Comparison of ENCODE assay signal across 1 cellular context in genomic region chr17:39927101-39927927, GRCh38.
TF ChIP-seq lines count a peak whose summit lies in the region.

A gene with protein sequence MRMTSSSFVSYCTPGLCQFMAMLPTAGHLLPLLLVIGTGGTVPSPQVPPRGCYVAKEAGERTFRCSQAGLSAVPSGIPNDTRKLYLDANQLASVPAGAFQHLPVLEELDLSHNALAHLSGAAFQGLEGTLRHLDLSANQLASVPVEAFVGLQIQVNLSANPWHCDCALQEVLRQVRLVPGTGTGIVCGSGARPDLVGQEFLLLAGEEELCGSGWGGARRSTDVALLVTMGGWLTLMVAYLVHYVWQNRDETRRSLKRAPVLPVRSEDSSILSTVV (plus strand): TSS chr17:39927732. CDS start chr17:39941524, 13,792 bp downstream.
Gene ORMDL3, minus strand, starts transcription at chr17:39927601. Its CDS starts 3,398 bp downstream, at chr17:39924203.

TF ChIP-seq in HepG2, 621 proteins besides CTCF, POLR2A, EP300 and RAD21 (continued from another document and continues in another):
- TF ChIP-seq CERS6 (CRISPR knock-in tag; IDR thresholded peaks at IDR 0.05): no peak
- peak; percentile 25; the same call in 1 of the 2 replicates for TF ChIP-seq ZNF138 (CRISPR knock-in tag; IDR thresholded peaks at IDR 0.05; ENCODE audit: low read depth)
- no peak; the same call in 1 of the 2 replicates for TF ChIP-seq ZNF101 (CRISPR knock-in tag; IDR thresholded peaks at IDR 0.05; ENCODE audit: borderline replicate concordance, low read depth)
- TF ChIP-seq, protein P1, sequence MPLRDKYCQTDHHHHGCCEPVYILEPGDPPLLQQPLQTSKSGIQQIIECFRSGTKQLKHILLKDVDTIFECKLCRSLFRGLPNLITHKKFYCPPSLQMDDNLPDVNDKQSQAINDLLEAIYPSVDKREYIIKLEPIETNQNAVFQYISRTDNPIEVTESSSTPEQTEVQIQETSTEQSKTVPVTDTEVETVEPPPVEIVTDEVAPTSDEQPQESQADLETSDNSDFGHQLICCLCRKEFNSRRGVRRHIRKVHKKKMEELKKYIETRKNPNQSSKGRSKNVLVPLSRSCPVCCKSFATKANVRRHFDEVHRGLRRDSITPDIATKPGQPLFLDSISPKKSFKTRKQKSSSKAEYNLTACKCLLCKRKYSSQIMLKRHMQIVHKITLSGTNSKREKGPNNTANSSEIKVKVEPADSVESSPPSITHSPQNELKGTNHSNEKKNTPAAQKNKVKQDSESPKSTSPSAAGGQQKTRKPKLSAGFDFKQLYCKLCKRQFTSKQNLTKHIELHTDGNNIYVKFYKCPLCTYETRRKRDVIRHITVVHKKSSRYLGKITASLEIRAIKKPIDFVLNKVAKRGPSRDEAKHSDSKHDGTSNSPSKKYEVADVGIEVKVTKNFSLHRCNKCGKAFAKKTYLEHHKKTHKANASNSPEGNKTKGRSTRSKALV (CRISPR knock-in tag; IDR thresholded peaks at IDR 0.05): no peak; the same call in 1 of the 2 replicates
- TF ChIP-seq MTF1 (CRISPR knock-in tag; IDR thresholded peaks at IDR 0.05): 0 out of 2 replicates have a peak, but pooled peaks have one; percentile 13
- TF ChIP-seq ZBTB2 (CRISPR knock-in tag; IDR thresholded peaks at IDR 0.05; ENCODE audit: low read depth): peak; percentile 96
- TF ChIP-seq, protein P2, sequence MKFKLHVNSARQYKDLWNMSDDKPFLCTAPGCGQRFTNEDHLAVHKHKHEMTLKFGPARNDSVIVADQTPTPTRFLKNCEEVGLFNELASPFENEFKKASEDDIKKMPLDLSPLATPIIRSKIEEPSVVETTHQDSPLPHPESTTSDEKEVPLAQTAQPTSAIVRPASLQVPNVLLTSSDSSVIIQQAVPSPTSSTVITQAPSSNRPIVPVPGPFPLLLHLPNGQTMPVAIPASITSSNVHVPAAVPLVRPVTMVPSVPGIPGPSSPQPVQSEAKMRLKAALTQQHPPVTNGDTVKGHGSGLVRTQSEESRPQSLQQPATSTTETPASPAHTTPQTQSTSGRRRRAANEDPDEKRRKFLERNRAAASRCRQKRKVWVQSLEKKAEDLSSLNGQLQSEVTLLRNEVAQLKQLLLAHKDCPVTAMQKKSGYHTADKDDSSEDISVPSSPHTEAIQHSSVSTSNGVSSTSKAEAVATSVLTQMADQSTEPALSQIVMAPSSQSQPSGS (CRISPR knock-in tag; IDR thresholded peaks at IDR 0.05): peak; percentile 89
- TF ChIP-seq ZNF713 (CRISPR knock-in tag; IDR thresholded peaks at IDR 0.05): peak; percentile 33; the same call in 1 of the 2 replicates
- TF ChIP-seq MAFG (CRISPR knock-in tag; IDR thresholded peaks at IDR 0.05): no peak
- peak; percentile 30; the same call in 1 of the 2 replicates for TF ChIP-seq NR2F6 (IDR thresholded peaks at IDR 0.05)
- TF ChIP-seq NR2F6 (CRISPR knock-in tag; IDR thresholded peaks at IDR 0.05): 0 out of 2 replicates have a peak, but pooled peaks have one; percentile 36
- TF ChIP-seq RORA (CRISPR knock-in tag; IDR thresholded peaks at IDR 0.05): no peak
- peak; percentile 18; the same call in 1 of the 2 replicates for TF ChIP-seq DNMT1 (CRISPR knock-in tag; IDR thresholded peaks at IDR 0.05)
- TF ChIP-seq, protein P3, sequence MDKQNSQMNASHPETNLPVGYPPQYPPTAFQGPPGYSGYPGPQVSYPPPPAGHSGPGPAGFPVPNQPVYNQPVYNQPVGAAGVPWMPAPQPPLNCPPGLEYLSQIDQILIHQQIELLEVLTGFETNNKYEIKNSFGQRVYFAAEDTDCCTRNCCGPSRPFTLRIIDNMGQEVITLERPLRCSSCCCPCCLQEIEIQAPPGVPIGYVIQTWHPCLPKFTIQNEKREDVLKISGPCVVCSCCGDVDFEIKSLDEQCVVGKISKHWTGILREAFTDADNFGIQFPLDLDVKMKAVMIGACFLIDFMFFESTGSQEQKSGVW (CRISPR knock-in tag; IDR thresholded peaks at IDR 0.05; ENCODE audit: borderline replicate concordance): no peak
- peak; percentile 40; the same call in 1 of the 2 replicates for TF ChIP-seq ZMYM4 (CRISPR knock-in tag; IDR thresholded peaks at IDR 0.05)
- TF ChIP-seq ZNF160 (CRISPR knock-in tag; IDR thresholded peaks at IDR 0.05): no peak
- no peak for TF ChIP-seq ZNF382 (CRISPR knock-in tag; IDR thresholded peaks at IDR 0.05; ENCODE audit: borderline replicate concordance)
- no peak for TF ChIP-seq GTF3A (CRISPR knock-in tag; conservative IDR thresholded peaks at IDR 0.05)
- TF ChIP-seq PATZ1 (CRISPR knock-in tag; IDR thresholded peaks at IDR 0.05): peak; percentile 75
- TF ChIP-seq, protein P4, sequence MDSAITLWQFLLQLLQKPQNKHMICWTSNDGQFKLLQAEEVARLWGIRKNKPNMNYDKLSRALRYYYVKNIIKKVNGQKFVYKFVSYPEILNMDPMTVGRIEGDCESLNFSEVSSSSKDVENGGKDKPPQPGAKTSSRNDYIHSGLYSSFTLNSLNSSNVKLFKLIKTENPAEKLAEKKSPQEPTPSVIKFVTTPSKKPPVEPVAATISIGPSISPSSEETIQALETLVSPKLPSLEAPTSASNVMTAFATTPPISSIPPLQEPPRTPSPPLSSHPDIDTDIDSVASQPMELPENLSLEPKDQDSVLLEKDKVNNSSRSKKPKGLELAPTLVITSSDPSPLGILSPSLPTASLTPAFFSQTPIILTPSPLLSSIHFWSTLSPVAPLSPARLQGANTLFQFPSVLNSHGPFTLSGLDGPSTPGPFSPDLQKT (CRISPR knock-in tag; IDR thresholded peaks at IDR 0.05; ENCODE audit: borderline replicate concordance): 0 out of 2 replicates have a peak, but pooled peaks have one; percentile 12
- 0 out of 2 replicates have a peak, but pooled peaks have one; percentile 37 for TF ChIP-seq ZNF850 (CRISPR knock-in tag; conservative IDR thresholded peaks at IDR 0.05)
- TF ChIP-seq, protein P5, sequence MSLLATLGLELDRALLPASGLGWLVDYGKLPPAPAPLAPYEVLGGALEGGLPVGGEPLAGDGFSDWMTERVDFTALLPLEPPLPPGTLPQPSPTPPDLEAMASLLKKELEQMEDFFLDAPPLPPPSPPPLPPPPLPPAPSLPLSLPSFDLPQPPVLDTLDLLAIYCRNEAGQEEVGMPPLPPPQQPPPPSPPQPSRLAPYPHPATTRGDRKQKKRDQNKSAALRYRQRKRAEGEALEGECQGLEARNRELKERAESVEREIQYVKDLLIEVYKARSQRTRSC (CRISPR knock-in tag; IDR thresholded peaks at IDR 0.05; ENCODE audit: low read depth): peak; percentile 70
- TF ChIP-seq HNRNPH1 (optimal IDR thresholded peaks at IDR 0.05; ENCODE audit: low read depth, low read length): no peak
- peak; percentile 82 for TF ChIP-seq FOXA3 (CRISPR knock-in tag; IDR thresholded peaks at IDR 0.05)
- no peak; the same call in 1 of the 2 replicates for TF ChIP-seq SP2 (CRISPR knock-in tag; IDR thresholded peaks at IDR 0.05)
- 0 out of 2 replicates have a peak, but pooled peaks have one; percentile 10 for TF ChIP-seq ZNF572 (CRISPR knock-in tag; IDR thresholded peaks at IDR 0.05)
- no peak for TF ChIP-seq TCF7 (IDR thresholded peaks at IDR 0.05; ENCODE audit: low read depth)
- peak; percentile 50; the same call in 1 of the 2 replicates for TF ChIP-seq HMG20B (CRISPR knock-in tag; conservative IDR thresholded peaks at IDR 0.05)
- TF ChIP-seq CEBPG (CRISPR knock-in tag; IDR thresholded peaks at IDR 0.05): no peak
- peak; percentile 25; the same call in 1 of the 2 replicates for TF ChIP-seq SMAD1 (CRISPR knock-in tag; IDR thresholded peaks at IDR 0.05; ENCODE audit: borderline replicate concordance, low read depth)
- TF ChIP-seq ZNF256 (CRISPR knock-in tag; conservative IDR thresholded peaks at IDR 0.05): no peak
- peak; percentile 76; the same call in 1 of the 2 replicates for TF ChIP-seq MYNN (CRISPR knock-in tag; IDR thresholded peaks at IDR 0.05; ENCODE audit: low read depth)
- no peak for TF ChIP-seq ZNF558 (CRISPR knock-in tag; IDR thresholded peaks at IDR 0.05; ENCODE audit: borderline replicate concordance)
- TF ChIP-seq PAXIP1 (CRISPR knock-in tag; conservative IDR thresholded peaks at IDR 0.05): peak; percentile 59; the same call in 1 of the 2 replicates
- no peak for TF ChIP-seq MAFF (IDR thresholded peaks at IDR 0.05; ENCODE audit: low read depth, low read length)
- peak; percentile 56; the same call in 1 of the 2 replicates for TF ChIP-seq KDM4B (CRISPR knock-in tag; IDR thresholded peaks at IDR 0.05)
- TF ChIP-seq, protein P6, sequence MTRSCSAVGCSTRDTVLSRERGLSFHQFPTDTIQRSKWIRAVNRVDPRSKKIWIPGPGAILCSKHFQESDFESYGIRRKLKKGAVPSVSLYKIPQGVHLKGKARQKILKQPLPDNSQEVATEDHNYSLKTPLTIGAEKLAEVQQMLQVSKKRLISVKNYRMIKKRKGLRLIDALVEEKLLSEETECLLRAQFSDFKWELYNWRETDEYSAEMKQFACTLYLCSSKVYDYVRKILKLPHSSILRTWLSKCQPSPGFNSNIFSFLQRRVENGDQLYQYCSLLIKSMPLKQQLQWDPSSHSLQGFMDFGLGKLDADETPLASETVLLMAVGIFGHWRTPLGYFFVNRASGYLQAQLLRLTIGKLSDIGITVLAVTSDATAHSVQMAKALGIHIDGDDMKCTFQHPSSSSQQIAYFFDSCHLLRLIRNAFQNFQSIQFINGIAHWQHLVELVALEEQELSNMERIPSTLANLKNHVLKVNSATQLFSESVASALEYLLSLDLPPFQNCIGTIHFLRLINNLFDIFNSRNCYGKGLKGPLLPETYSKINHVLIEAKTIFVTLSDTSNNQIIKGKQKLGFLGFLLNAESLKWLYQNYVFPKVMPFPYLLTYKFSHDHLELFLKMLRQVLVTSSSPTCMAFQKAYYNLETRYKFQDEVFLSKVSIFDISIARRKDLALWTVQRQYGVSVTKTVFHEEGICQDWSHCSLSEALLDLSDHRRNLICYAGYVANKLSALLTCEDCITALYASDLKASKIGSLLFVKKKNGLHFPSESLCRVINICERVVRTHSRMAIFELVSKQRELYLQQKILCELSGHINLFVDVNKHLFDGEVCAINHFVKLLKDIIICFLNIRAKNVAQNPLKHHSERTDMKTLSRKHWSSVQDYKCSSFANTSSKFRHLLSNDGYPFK (CRISPR knock-in tag; IDR thresholded peaks at IDR 0.05; ENCODE audit: borderline replicate concordance): peak; percentile 57; the same call in 1 of the 2 replicates
- TF ChIP-seq TMF1 (CRISPR knock-in tag; IDR thresholded peaks at IDR 0.05; ENCODE audit: low read depth): peak; percentile 10; the same call in 1 of the 2 replicates
- no peak for TF ChIP-seq CENPT (CRISPR knock-in tag; IDR thresholded peaks at IDR 0.05; ENCODE audit: low read depth)
